Comparison of ENCODE assay signal across 8 cellular contexts in genomic region chr3:44862221-44862637, GRCh38. TPM values are rescaled to one million over a fixed set of nuclear protein-coding genes. Genes with fewer than 3 reads are reported as not detected.
DNase-seq lines count a peak whose midpoint lies in the region; ATAC-seq and TF ChIP-seq lines count a peak whose summit lies in the region.

No MANE protein-coding gene starts in this region.

- peaks cover 16% of the 10 kb centered on the region for H3K36me3 Mint-ChIP-seq in Caco-2 (ENCODE audit: insufficient read depth, unreplicated experiment)
- H3K36me3 Mint-ChIP-seq in activated CD4-positive, alpha-beta T cell treated with anti-CD3 and anti-CD28 coated beads for 36 hours (ENCODE audit: low read depth) = peaks cover 17% of the 10 kb centered on the region

- intact Hi-C loops in Caco-2 (cut with micrococcal nuclease; ENCODE audit: unreplicated experiment) (no loop called here), psoas muscle (cut with DNase I) (loop anchor here in 1 of 2 donors (5.0 kb wide), 1 partner anchor 100 kb away; the partner anchor contains the start of genes KIAA1143 and KIF15)
- intact Hi-C loops in activated CD4-positive, alpha-beta T cell treated with anti-CD3 and anti-CD28 coated beads for 36 hours (cut with DNase I, micrococcal nuclease) = loop anchor here (5.0 to 10.0 kb wide), 3 partner anchors 100 to 1237 kb away; partner anchors contain the start of genes ANO10 (in 1 of the 2), KIAA1143 (in 1 of the 2) and KIF15 (in 1 of the 2)

- H3K4me1 Mint-ChIP-seq in Caco-2 (ENCODE audit: low read depth, unreplicated experiment) = no peaks in the 10 kb centered on the region
- H3K4me1 Mint-ChIP-seq in activated CD4-positive, alpha-beta T cell treated with anti-CD3 and anti-CD28 coated beads for 36 hours = peaks cover 38% of the 10 kb centered on the region

- H3K9me3 ChIP-seq in Caco-2 (no peaks in the 10 kb centered on the region), psoas muscle (no peaks in the 10 kb centered on the region)

- no peaks in the 10 kb centered on the region for H3K27me3 ChIP-seq in Caco-2 (replicated peaks; ENCODE audit: control insufficient read depth, insufficient read depth, low read length)
- H3K27me3 ChIP-seq in psoas muscle (ENCODE audit: insufficient read depth in 3 of 3, low read length in 2 of 3) = no peaks in the 10 kb centered on the region

- CTCF ChIA-PET in Caco-2 (lab: Charles Lee) = no interaction called here
- CTCF ChIA-PET in activated CD4-positive, alpha-beta T cell treated with anti-CD3 and anti-CD28 coated beads for 36 hours (lab: Charles Lee) = no interaction called here

- BruUV-seq in Caco-2 (replicated peaks; lab: Mats Ljungman, UMichigan) = no TSS peak

- WGBS in psoas muscle, 3 donors = 0 to 1% (median 1%) methylated on average over 15 to 26 of the region's 26 CpGs

- H3K4me3 ChIP-seq in Caco-2 (ENCODE audit: low read depth, low read length) = peak overlapping the region; percentile 90
- H3K4me3 ChIP-seq in foreskin fibroblast (ENCODE audit: low read depth in 1 of 2, low read length in 2 of 2) = peak overlapping the region; percentile 65 to 85
- H3K4me3 ChIP-seq in psoas muscle = peak overlapping the region; percentile 73

- H3K4me1 ChIP-seq in Caco-2 (no peaks in the 10 kb centered on the region), psoas muscle (peaks cover 21% of the 10 kb centered on the region)

- no peaks in the 10 kb centered on the region for H3K27me3 Mint-ChIP-seq in Caco-2 (ENCODE audit: insufficient read depth, unreplicated experiment)
- H3K27me3 Mint-ChIP-seq in activated CD4-positive, alpha-beta T cell treated with anti-CD3 and anti-CD28 coated beads for 36 hours = no peaks in the 10 kb centered on the region

- H3K36me3 ChIP-seq in Caco-2 (ENCODE audit: control insufficient read depth, insufficient read depth, low read length) = 0 out of 2 replicates have a peak, but pooled peaks cover 2% of the 10 kb centered on the region
- H3K36me3 ChIP-seq in psoas muscle (ENCODE audit: insufficient read depth in 1 of 2, low read depth in 1 of 2) = no peaks in the 10 kb centered on the region

- POLR2A ChIA-PET in Caco-2 (lab: Charles Lee) = interaction anchor here (0.5 to 0.8 kb wide), 2 partner anchors 71 to 114 kb away, joined by 4 to 5 read pairs; partner anchors contain the start of genes EXOSC7 and ZDHHC3
- POLR2A ChIA-PET in activated CD4-positive, alpha-beta T cell treated with anti-CD3 and anti-CD28 coated beads for 36 hours (lab: Charles Lee) = interaction anchor here (0.8 kb wide), 1 partner anchor 30 kb away, joined by 3 read pairs; no protein-coding TSS in a partner anchor

- H3K4me3 Mint-ChIP-seq in Caco-2 (ENCODE audit: unreplicated experiment) = peak overlapping the region; percentile 88
- H3K4me3 Mint-ChIP-seq in activated CD4-positive, alpha-beta T cell treated with anti-CD3 and anti-CD28 coated beads for 36 hours = peak overlapping the region; percentile 78

- no peak for DNase-seq in Caco-2
- DNase-seq in activated CD4-positive, alpha-beta T cell treated with anti-CD3 and anti-CD28 coated beads for 36 hours = no peak
- no peak for DNase-seq in foreskin fibroblast
- DNase-seq in psoas muscle = no peak
- no peak for DNase-seq in GOT3 (lab: John Stamatoyannopoulos, UW)

- peak overlapping the region; percentile 93 for H3K27ac Mint-ChIP-seq in Caco-2 (ENCODE audit: unreplicated experiment)
- H3K27ac Mint-ChIP-seq in activated CD4-positive, alpha-beta T cell treated with anti-CD3 and anti-CD28 coated beads for 36 hours = peak overlapping the region; percentile 63

- peak; percentile 38 for ATAC-seq in GM19395 (IDR thresholded peaks at IDR 0.05; ENCODE audit: unreplicated experiment)
- ATAC-seq in HG03439 (IDR thresholded peaks at IDR 0.05; ENCODE audit: unreplicated experiment) = peak; percentile 29
- peak; percentile 8 for ATAC-seq in activated CD4-positive, alpha-beta T cell treated with anti-CD3 and anti-CD28 coated beads for 36 hours
- ATAC-seq in psoas muscle = peak in 2 of 4 donors; percentile 23 to 28
- ATAC-seq in esophagus mucosa = no peak

- TF ChIP-seq CTCF in Caco-2 (IDR thresholded peaks at IDR 0.05; ENCODE audit: insufficient read depth in 1 of 2, low read depth in 1 of 2, low read length in 1 of 2, severe bottlenecking in 1 of 2, unreplicated experiment in 1 of 2) (no peak), foreskin fibroblast (IDR thresholded peaks at IDR 0.05; ENCODE audit: low read depth, low read length) (no peak), psoas muscle (IDR thresholded peaks at IDR 0.05) (no peak)

- H3K9me3 Mint-ChIP-seq in Caco-2 (ENCODE audit: unreplicated experiment) = no peaks in the 10 kb centered on the region
- H3K9me3 Mint-ChIP-seq in activated CD4-positive, alpha-beta T cell treated with anti-CD3 and anti-CD28 coated beads for 36 hours (ENCODE audit: low read depth) = no peaks in the 10 kb centered on the region

- H3K27ac ChIP-seq in psoas muscle = peak overlapping the region; percentile 96

RNA-seq across cellular contexts. Expression of gene TMEM42, which starts 0.5 kb away (rescaled TPM):
- total RNA-seq in Caco-2 (2022) = 8.0 and 8.8 TPM in 2 replicates
- 10 to 100 TPM in 1 of 2 experiments, 1 to 10 TPM in 1; 7.6 to 10.9 TPM for total RNA-seq in activated CD4-positive, alpha-beta T cell treated with anti-CD3 and anti-CD28 coated beads for 36 hours
- 10 to 100 TPM in 2 of 4 donors, 1 to 10 TPM in 2; 7.5 to 15.6 (median 9.8) TPM for total RNA-seq in psoas muscle
- 10 to 100 TPM; 12.5 to 14.0 (median 12.5) TPM for polyA plus RNA-seq in psoas muscle
- 10.1 TPM for total RNA-seq in esophagus mucosa

RNA-seq across cellular contexts. Expression of gene TGM4, which starts 12.2 kb away (rescaled TPM):
- total RNA-seq in Caco-2 (2022) = not detected in 2 replicates
- not detected for total RNA-seq in activated CD4-positive, alpha-beta T cell treated with anti-CD3 and anti-CD28 coated beads for 36 hours
- not detected for total RNA-seq in psoas muscle
- polyA plus RNA-seq in psoas muscle = not detected
- not detected for total RNA-seq in esophagus mucosa
